ENCODE assay signal across 21 cellular contexts in the genomic region with DNA sequence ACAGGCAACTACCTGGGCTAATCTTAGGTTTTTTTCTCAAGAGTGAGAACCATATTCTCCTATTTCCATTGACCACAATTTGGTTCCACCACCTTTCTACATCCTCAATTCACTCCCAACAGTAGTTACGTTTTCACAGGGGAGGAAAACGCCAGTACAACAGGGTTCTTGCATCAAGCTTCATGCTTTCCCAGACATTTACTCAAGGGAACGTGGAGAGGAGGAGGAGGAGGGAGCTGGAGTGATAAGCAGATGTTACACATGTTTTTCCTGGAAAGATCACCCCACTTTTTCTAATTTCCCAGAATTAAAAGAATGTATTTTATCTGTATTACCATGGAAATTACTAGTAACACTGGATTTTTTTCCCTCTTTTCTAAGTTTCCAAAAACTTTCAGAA. TPM values are rescaled to one million over a fixed set of nuclear protein-coding genes. Genes with fewer than 3 reads are reported as not detected.
DNase-seq lines count a peak whose midpoint lies in the region; ATAC-seq, FAIRE-seq and TF ChIP-seq lines count a peak whose summit lies in the region.
"Had no signal": no experiment of that assay in that cellular context is flagged by ENCODE, and none has a peak within 500 bp of the region (broad histone marks: within the 10 kb centered on the region; RNA-seq: fewer than 3 reads in every experiment).

No MANE protein-coding gene starts in this region.

- H3K27ac Mint-ChIP-seq in T-cell, result no peak overlapping the region
- H3K27ac Mint-ChIP-seq: CD4-positive, CD25-positive, alpha-beta regulatory T cell; IgD-negative memory B cell had no signal

- no peak for TF ChIP-seq CTCF in left ventricle myocardium inferior (IDR thresholded peaks at IDR 0.05; ENCODE audit: borderline replicate concordance)
- TF ChIP-seq CTCF in fibroblast of pulmonary artery (IDR thresholded peaks at IDR 0.05; ENCODE audit: low read length, missing control alignments), result no peak
- TF ChIP-seq CTCF in omental fat pad (IDR thresholded peaks at IDR 0.05), result no peak

- no peaks in the 10 kb centered on the region for H3K36me3 Mint-ChIP-seq in T-cell
- H3K36me3 Mint-ChIP-seq: IgD-negative memory B cell had no signal

- no peaks in the 10 kb centered on the region for H3K9me3 Mint-ChIP-seq in T-cell
- H3K9me3 Mint-ChIP-seq: CD4-positive, CD25-positive, alpha-beta regulatory T cell; IgD-negative memory B cell had no signal

- H3K27ac ChIP-seq in left ventricle myocardium inferior (replicated peaks), result no peak overlapping the region
- H3K27ac ChIP-seq: BLaER1, KMS-11, PC-9 had no signal

- H3K9me3 ChIP-seq in left ventricle myocardium inferior (replicated peaks), result no peaks in the 10 kb centered on the region
- H3K9me3 ChIP-seq: BLaER1 had no signal

- no peak for FAIRE-seq in frontal cortex (lab: Jason Lieb, UNC)
- FAIRE-seq: H1 had no signal

- intact Hi-C loops in Right ventricle myocardium inferior (cut with DNase I) (no loop called here), left ventricle myocardium inferior (cut with micrococcal nuclease) (no loop called here)

- no peak overlapping the region for H3K4me3 Mint-ChIP-seq in T-cell
- H3K4me3 Mint-ChIP-seq: CD4-positive, CD25-positive, alpha-beta regulatory T cell; IgD-negative memory B cell had no signal

- H3K4me3 ChIP-seq in left ventricle myocardium inferior, result no peak overlapping the region
- no peak overlapping the region for H3K4me3 ChIP-seq in fibroblast of pulmonary artery (replicated peaks; ENCODE audit: low read depth, low read length)
- H3K4me3 ChIP-seq: BLaER1, PC-9 had no signal

- H3K27me3 Mint-ChIP-seq in T-cell, result no peaks in the 10 kb centered on the region
- H3K27me3 Mint-ChIP-seq: CD4-positive, CD25-positive, alpha-beta regulatory T cell had no signal

- CTCF ChIA-PET in T-cell (lab: Charles Lee), result no interaction called here

- ATAC-seq in Right ventricle myocardium inferior (peak; percentile 79), SK-N-SH treated with all-trans-retinoic acid at 6 μM for 48 hours (no peak), omental fat pad (ENCODE audit: low FRiP score) (peak; percentile 81), T-cell (replicated peaks in 1 of 4) (no peak)

- H3K36me3 ChIP-seq in left ventricle myocardium inferior, result no peaks in the 10 kb centered on the region
- H3K36me3 ChIP-seq: BLaER1 had no signal

- POLR2A ChIA-PET in T-cell (lab: Charles Lee), result no interaction called here

- no peaks in the 10 kb centered on the region for H3K27me3 ChIP-seq in left ventricle myocardium inferior (ENCODE audit: low read depth)
- H3K27me3 ChIP-seq: BLaER1 had no signal

- H3K4me1 Mint-ChIP-seq in T-cell, result no peaks in the 10 kb centered on the region
- H3K4me1 Mint-ChIP-seq: CD4-positive, CD25-positive, alpha-beta regulatory T cell; IgD-negative memory B cell had no signal

- peaks cover 9% of the 10 kb centered on the region for H3K4me1 ChIP-seq in left ventricle myocardium inferior
- H3K4me1 ChIP-seq: BLaER1 had no signal

- DNase-seq in Right ventricle myocardium inferior (ENCODE audit: missing footprints) (no peak), left ventricle myocardium inferior (no peak), fibroblast of pulmonary artery (ENCODE audit: low read depth) (peak; percentile 78), omental fat pad (ENCODE audit: low spot score) (no peak), NCI-H1436 (lab: John Stamatoyannopoulos, UW) (no peak), frontal cortex (ENCODE audit: low spot score in 2 of 2) (no peak), T-cell (no peak)
- DNase-seq: CD4-positive, CD25-positive, alpha-beta regulatory T cell; HCEC 1CT; MM.1S; NCI-H1694 treated with DMSO at 0.1 percent for 48 hours; NCI-H2081; NCI-H2227 treated with DMSO at 0.1 percent for 48 hours; NCI-H526 treated with DMSO at 0.1 percent for 48 hours; PC-9; SHP77 had no signal

TF ChIP-seq in SK-N-SH treated with all-trans-retinoic acid at 6 μM for 48 hours, 23 proteins besides CTCF, POLR2A, EP300 and RAD21:
- TF ChIP-seq GLIS3 (CRISPR knock-in tag; IDR thresholded peaks at IDR 0.05) (no peak), POU6F1 (CRISPR knock-in tag; IDR thresholded peaks at IDR 0.05; ENCODE audit: borderline replicate concordance, low read depth) (peak; percentile 19; the same call in 1 of the 2 replicates)

RNA-seq across cellular contexts. Expression of gene RGS5, which starts 58.3 kb away (rescaled TPM):
- total RNA-seq in Right ventricle myocardium inferior (246 TPM), left ventricle myocardium inferior (256 TPM), omental fat pad (100 to 1,000 TPM in 2 of 4 donors, 10 to 100 TPM in 2; 57.2 to 174 (median 91.8) TPM), frontal cortex (6.9 TPM), T-cell (1 to 10 TPM; 1.9 to 4.5 (median 3.4) TPM)

Comparison
In these comparisons a context has a peak if more than half of its experiments do, and no peak if none do; other contexts are left out.
1. ATAC-seq: peak in Right ventricle myocardium inferior (single experiment) and omental fat pad (single experiment); none in SK-N-SH treated with all-trans-retinoic acid at 6 μM for 48 hours (single experiment) and T-cell (0 of 4).